20 cellular contexts compared by ENCODE assay signal in genomic region chr11:639324-639977, GRCh38. TPM values are rescaled to one million over a fixed set of nuclear protein-coding genes. Genes with fewer than 3 reads are reported as not detected.
DNase-seq lines count a peak whose midpoint lies in the region; TF ChIP-seq lines count a peak whose summit lies in the region.
"Had no signal": no experiment of that assay in that cellular context is flagged by ENCODE, and none has a peak within 500 bp of the region (broad histone marks: within the 10 kb centered on the region; RNA-seq: fewer than 3 reads in every experiment).

No MANE protein-coding gene starts in this region.

- peak overlapping the region in 3 of 5 experiments; percentile 84 to 95 (median 87) for H3K27ac Mint-ChIP-seq in brain
- H3K27ac Mint-ChIP-seq: activated CD4-positive, alpha-beta T cell treated with anti-CD3 and anti-CD28 coated beads, Interleukin-2, amount 10 ng/mL, durations not matched to agents 24 days and 14 days; activated T-helper 2 cell treated with anti-CD3 and anti-CD28 coated beads, Interferon-gamma antibody, Interleukin-2, Interleukin-4, amounts not matched to agents 10 μg/mL and 5 μg/mL and 100 μg/mL, durations not matched to agents 14 hours and 24 hours and 36 hours had no signal

- H2BK120ac ChIP-seq in mesendoderm (ENCODE audit: low read depth, low read length): no peak overlapping the region

- in situ Hi-C loops in GM23248 (cut with MboI): no loop called here

- H3K4me3 Mint-ChIP-seq in brain: peak overlapping the region in 2 of 5 experiments; percentile 70 to 75

- H3K4me1 ChIP-seq in BLaER1 (peaks cover 40% of the 10 kb centered on the region), GM23248 (ENCODE audit: insufficient read depth) (peaks cover 7% of the 10 kb centered on the region), mesendoderm (ENCODE audit: control insufficient read depth, low read depth, low read length) (no peaks in the 10 kb centered on the region)
- H3K4me1 ChIP-seq: foreskin keratinocyte had no signal

- no peak overlapping the region for H3K9ac ChIP-seq in BLaER1
- H3K9ac ChIP-seq in GM23248: no peak overlapping the region
- peak overlapping the region; percentile 11 for H3K9ac ChIP-seq in mesendoderm (ENCODE audit: low read length)

- peak overlapping the region; percentile 89 for H3K4me2 ChIP-seq in BLaER1
- no peak overlapping the region for H3K4me2 ChIP-seq in GM23248 (ENCODE audit: unreplicated experiment)
- H3K4me2 ChIP-seq in mesendoderm (ENCODE audit: low read length): peak overlapping the region; percentile 13

- H3K79me1 ChIP-seq in mesendoderm (ENCODE audit: low read length): no peaks in the 10 kb centered on the region

- H4K8ac ChIP-seq in mesendoderm (ENCODE audit: low read depth, low read length): no peak overlapping the region

- H3K23ac ChIP-seq in mesendoderm (ENCODE audit: low read length): no peak overlapping the region

- no peak overlapping the region for H2AK5ac ChIP-seq in mesendoderm (ENCODE audit: low read length)

- peaks cover 52% of the 10 kb centered on the region for H3K36me3 ChIP-seq in BLaER1
- H3K36me3 ChIP-seq in GM23248 (ENCODE audit: low read depth): no peaks in the 10 kb centered on the region
- H3K36me3 ChIP-seq in mesendoderm (ENCODE audit: control insufficient read depth, insufficient read depth, low read length): no peaks in the 10 kb centered on the region

- H3K9me3 ChIP-seq in BLaER1 (no peaks in the 10 kb centered on the region), GM23248 (ENCODE audit: low read depth) (no peaks in the 10 kb centered on the region)
- H3K9me3 ChIP-seq: stomach had no signal

- H3K4me1 Mint-ChIP-seq in brain: peaks cover 23% of the 10 kb centered on the region

- no peak overlapping the region for H2BK15ac ChIP-seq in mesendoderm (replicated peaks; ENCODE audit: low read depth)

- peak overlapping the region; percentile 42 for H3K56ac ChIP-seq in mesendoderm (ENCODE audit: low read length)

- H3F3A ChIP-seq in GM23248 (ENCODE audit: insufficient read depth): peaks cover 10% of the 10 kb centered on the region; the same call in 1 of the 2 replicates

- no peaks in the 10 kb centered on the region for H3K9me2 ChIP-seq in GM23248 (ENCODE audit: insufficient read depth)

- peaks cover 62% of the 10 kb centered on the region for H3K27me3 ChIP-seq in BLaER1
- H3K27me3 ChIP-seq in GM23248 (replicated peaks; ENCODE audit: insufficient read depth): peaks cover 15% of the 10 kb centered on the region; the same call in 1 of the 2 replicates
- H3K27me3 ChIP-seq in mesendoderm (ENCODE audit: insufficient read depth, low read length, poor library complexity): peaks cover 20% of the 10 kb centered on the region

- H2AFZ ChIP-seq in GM23248: no peak overlapping the region

- H4K20me1 ChIP-seq in BLaER1: peaks cover 95% of the 10 kb centered on the region
- no peaks in the 10 kb centered on the region for H4K20me1 ChIP-seq in GM23248 (ENCODE audit: insufficient read depth)

- TF ChIP-seq CTCF in brain (conservative IDR thresholded peaks at IDR 0.05): no peak

- H2BK5ac ChIP-seq in mesendoderm (ENCODE audit: low read length): no peak overlapping the region

- no peak overlapping the region for H3K18ac ChIP-seq in mesendoderm (ENCODE audit: low read length)

- no peak overlapping the region for H3K4ac ChIP-seq in mesendoderm (ENCODE audit: low read depth, low read length)

- DNase-seq in GM23248: peak; percentile 53
- DNase-seq in mesendoderm: no peak
- DNase-seq in HuH-7.5 (ENCODE audit: low spot score): no peak
- DNase-seq in amygdala (lab: John Stamatoyannopoulos, UW): no peak
- DNase-seq in COR-L47 (lab: John Stamatoyannopoulos, UW): no peak
- DNase-seq in hepatic stellate cell (ENCODE audit: low spot score): no peak
- DNase-seq: activated CD4-positive, alpha-beta T cell treated with anti-CD3 and anti-CD28 coated beads, Interleukin-2, amount 10 ng/mL, durations not matched to agents 24 days and 14 days; foreskin keratinocyte; NCI-H1694 treated with DMSO at 0.1 percent for 48 hours; stomach had no signal

- H4K5ac ChIP-seq in mesendoderm (ENCODE audit: low read length): no peak overlapping the region

- H3K4me3 ChIP-seq in BLaER1: no peak overlapping the region
- H3K4me3 ChIP-seq in GM23248: no peak overlapping the region
- H3K4me3 ChIP-seq in mesendoderm (ENCODE audit: low read length): no peak overlapping the region
- H3K4me3 ChIP-seq: stomach had no signal

- H3K36me3 Mint-ChIP-seq in brain: peaks cover 21% of the 10 kb centered on the region

- H3K27ac ChIP-seq in BLaER1: no peak overlapping the region
- H3K27ac ChIP-seq in GM23248: no peak overlapping the region
- H3K27ac ChIP-seq in mesendoderm (ENCODE audit: low read depth, low read length): no peak overlapping the region
- H3K27ac ChIP-seq: foreskin keratinocyte, stomach had no signal

- WGBS in GM23248 (ENCODE audit: low coverage in 1 of 2, low lambda C conversion rate in 2 of 2, missing lambda C conversion rate in 2 of 2), 2 experiments: 5 to 6% methylated on average over 49 to 58 of the region's 84 CpGs
- no CpG with 5 or more reads among the region's 84 CpGs for WGBS in mesendoderm (ENCODE audit: extremely low coverage, insufficient coverage, low lambda C conversion rate)

- peaks cover 19% of the 10 kb centered on the region for H3K27me3 Mint-ChIP-seq in brain

- H3K79me2 ChIP-seq in GM23248 (ENCODE audit: insufficient read depth) (no peaks in the 10 kb centered on the region), mesendoderm (ENCODE audit: control insufficient read depth, insufficient read depth, low read length) (no peaks in the 10 kb centered on the region)

- no peaks in the 10 kb centered on the region for H3K9me3 Mint-ChIP-seq in brain
- H3K9me3 Mint-ChIP-seq: activated CD4-positive, alpha-beta T cell treated with anti-CD3 and anti-CD28 coated beads, Interleukin-2, amount 10 ng/mL, durations not matched to agents 24 days and 14 days; activated T-helper 2 cell treated with anti-CD3 and anti-CD28 coated beads, Interferon-gamma antibody, Interleukin-2, Interleukin-4, amounts not matched to agents 10 μg/mL and 5 μg/mL and 100 μg/mL, durations not matched to agents 14 hours and 24 hours and 36 hours had no signal

RNA-seq across cellular contexts. Expression of gene DRD4, which starts 2.4 kb away (rescaled TPM):
- not detected in 2 replicates for total RNA-seq in GM23248 (2014; rRNA removed; shearing (Covaris generic))
- not detected in 2 replicates for polyA plus RNA-seq in GM23248 (2016; fragmentation: Nextera tagmentation; extraction: Ambion mirVana)
- polyA plus RNA-seq in brain (ENCODE audit: insufficient read depth, low read depth, low replicate concordance): 0.71 TPM
- 0.10 TPM for polyA plus RNA-seq in mesendoderm (2013, experiment 1 of 2)
- 0.18 TPM for polyA plus RNA-seq in mesendoderm (2013, experiment 2 of 2)
- total RNA-seq: foreskin keratinocyte, G401, H4, LHCN-M2, myocyte, stomach had no signal
- polyA plus RNA-seq: CD14-positive monocyte had no signal

RNA-seq across cellular contexts. Expression of gene SCT, which starts 12.5 kb away (rescaled TPM):
- not detected in 2 replicates for total RNA-seq in GM23248 (2014; rRNA removed; shearing (Covaris generic))
- polyA plus RNA-seq in GM23248 (2016; fragmentation: Nextera tagmentation; extraction: Ambion mirVana) (not detected in 2 replicates), brain (ENCODE audit: insufficient read depth, low read depth, low replicate concordance) (not detected)
- 2.4 TPM for polyA plus RNA-seq in mesendoderm (2013, experiment 1 of 2)
- 1.7 TPM for polyA plus RNA-seq in mesendoderm (2013, experiment 2 of 2)
- total RNA-seq: activated CD4-positive, alpha-beta T cell treated with anti-CD3 and anti-CD28 coated beads, Interleukin-2, amount 10 ng/mL, durations not matched to agents 24 days and 14 days; activated T-helper 2 cell treated with anti-CD3 and anti-CD28 coated beads, Interferon-gamma antibody, Interleukin-2, Interleukin-4, amounts not matched to agents 10 μg/mL and 5 μg/mL and 100 μg/mL, durations not matched to agents 14 hours and 24 hours and 36 hours; foreskin keratinocyte; G401; H4; LHCN-M2; myocyte; NCI-H460; T-helper 2 cell treated with Interferon-gamma antibody and Interleukin-4, amounts not matched to agents 100 ng/mL and 5 ng/mL, for 36 hours had no signal
- polyA plus RNA-seq: CD14-positive monocyte, foreskin keratinocyte had no signal

RNA-seq across cellular contexts. Expression of gene CDHR5, which starts 14.7 kb away (rescaled TPM):
- not detected in 2 replicates for total RNA-seq in GM23248 (2014; rRNA removed; shearing (Covaris generic))
- polyA plus RNA-seq in GM23248 (2016; fragmentation: Nextera tagmentation; extraction: Ambion mirVana): not detected in 2 replicates
- not detected for polyA plus RNA-seq in brain (ENCODE audit: insufficient read depth, low read depth, low replicate concordance)
- polyA plus RNA-seq in mesendoderm (2013, experiment 1 of 2): 0.01 TPM
- polyA plus RNA-seq in mesendoderm (2013, experiment 2 of 2): 0.01 TPM
- total RNA-seq: activated CD4-positive, alpha-beta T cell treated with anti-CD3 and anti-CD28 coated beads, Interleukin-2, amount 10 ng/mL, durations not matched to agents 24 days and 14 days; activated T-helper 2 cell treated with anti-CD3 and anti-CD28 coated beads, Interferon-gamma antibody, Interleukin-2, Interleukin-4, amounts not matched to agents 10 μg/mL and 5 μg/mL and 100 μg/mL, durations not matched to agents 14 hours and 24 hours and 36 hours; foreskin keratinocyte; G401; H4; LHCN-M2; myocyte had no signal
- polyA plus RNA-seq: foreskin keratinocyte had no signal

RNA-seq across cellular contexts. Expression of gene IRF7, which starts 23.7 kb away (rescaled TPM):
- total RNA-seq in GM23248 (2014; rRNA removed; shearing (Covaris generic)): 3.7 and 11.8 TPM in 2 replicates
- polyA plus RNA-seq in GM23248 (2016; fragmentation: Nextera tagmentation; extraction: Ambion mirVana): 4.7 and 5.1 TPM in 2 replicates
- polyA plus RNA-seq in brain (ENCODE audit: insufficient read depth, low read depth, low replicate concordance): 13.2 TPM
- 4.0 TPM for polyA plus RNA-seq in mesendoderm (2013, experiment 1 of 2)
- polyA plus RNA-seq in mesendoderm (2013, experiment 2 of 2): 3.8 TPM

RNA-seq across cellular contexts. Expression of gene DEAF1, which starts 55.6 kb away (rescaled TPM):
- total RNA-seq in GM23248 (2014; rRNA removed; shearing (Covaris generic)): 31.6 and 38.5 TPM in 2 replicates
- polyA plus RNA-seq in GM23248 (2016; fragmentation: Nextera tagmentation; extraction: Ambion mirVana) (31.7 and 35.0 TPM in 2 replicates), brain (ENCODE audit: insufficient read depth, low read depth, low replicate concordance) (88.5 TPM)
- 14.8 TPM for polyA plus RNA-seq in mesendoderm (2013, experiment 1 of 2)
- polyA plus RNA-seq in mesendoderm (2013, experiment 2 of 2): 14.9 TPM
